ENCODE assay signal across 9 cellular contexts in genomic region chr6:139240161-139241010, GRCh38. TPM values are rescaled to one million over a fixed set of nuclear protein-coding genes. Genes with fewer than 3 reads are reported as not detected.
A peak's percentile ranks its signal among the peaks of the same experiment; 100 is the strongest.
DNase-seq lines count a peak whose midpoint lies in the region; ATAC-seq and TF ChIP-seq lines count a peak whose summit lies in the region.
"Had no signal": no experiment of that assay in that cellular context is flagged by ENCODE, and none has a peak within 500 bp of the region (broad histone marks: within the 10 kb centered on the region; RNA-seq: fewer than 3 reads in every experiment).

No MANE protein-coding gene starts in this region.

- H3K4me1 ChIP-seq in mucosa of descending colon (ENCODE audit: low read depth) = no peaks in the 10 kb centered on the region

- intact Hi-C loops in mucosa of descending colon (cut with DNase I, micrococcal nuclease) = no loop called here

- ATAC-seq in mucosa of descending colon (peak; percentile 86), GM21786 (IDR thresholded peaks at IDR 0.05; ENCODE audit: unreplicated experiment) (no peak), GM19035 (IDR thresholded peaks at IDR 0.05; ENCODE audit: unreplicated experiment) (no peak)

- DNase-seq in AG20443 (ENCODE audit: low spot score) = peak; percentile 27
- peak; percentile 75 for DNase-seq in LHCN-M2 (ENCODE audit: low read depth)
- peak; percentile 62 for DNase-seq in astrocyte of the cerebellum (ENCODE audit: low read depth)
- peak in 1 of 3 donors; percentile 83 for DNase-seq in mucosa of descending colon
- no peak for DNase-seq in activated CD8-positive, alpha-beta memory T cell treated with anti-CD3 and anti-CD28 coated beads, Interleukin-2, amount 50 U/mL, for 48 hours
- no peak for DNase-seq in activated CD4-positive, alpha-beta T cell treated with anti-CD3 and anti-CD28 coated beads, Interleukin-2, amount 50 U/mL, for 1 hour

- in situ Hi-C loops in astrocyte of the cerebellum (cut with HindIII; ENCODE audit: low sequenced_read_pairs) = no loop called here

- H3K9me3 ChIP-seq in mucosa of descending colon = no peaks in the 10 kb centered on the region

- H3K36me3 ChIP-seq in mucosa of descending colon (ENCODE audit: low read depth) = no peaks in the 10 kb centered on the region
- H3K36me3 ChIP-seq: cardiac muscle cell had no signal

- no peak overlapping the region for H3K4me3 ChIP-seq in astrocyte of the cerebellum (ENCODE audit: low read depth, low read length)
- H3K4me3 ChIP-seq in mucosa of descending colon = no peak overlapping the region
- H3K4me3 ChIP-seq: cardiac muscle cell had no signal

- no peak for TF ChIP-seq CTCF in astrocyte of the cerebellum (IDR thresholded peaks at IDR 0.05; ENCODE audit: low read depth, low read length, missing control alignments)
- TF ChIP-seq CTCF in mucosa of descending colon (IDR thresholded peaks at IDR 0.05) = no peak

RNA-seq across cellular contexts. Expression of gene TXLNB, which starts 51.4 kb away (rescaled TPM):
- total RNA-seq in LHCN-M2 (2014; rRNA removed) (1.2 and 2.1 TPM in 2 replicates), mucosa of descending colon (under 1 TPM; 0.29 to 0.89 (median 0.36) TPM)
- 0.09 TPM for polyA plus RNA-seq in LHCN-M2 (2012)

Comparison
In these comparisons a context has a peak if more than half of its experiments do, and no peak if none do; other contexts are left out.
1. DNase-seq: peak in AG20443 (single experiment), LHCN-M2 (single experiment) and astrocyte of the cerebellum (single experiment); none in activated CD8-positive, alpha-beta memory T cell treated with anti-CD3 and anti-CD28 coated beads, Interleukin-2, amount 50 U/mL, for 48 hours (single experiment) and activated CD4-positive, alpha-beta T cell treated with anti-CD3 and anti-CD28 coated beads, Interleukin-2, amount 50 U/mL, for 1 hour (single experiment).